In the genomic region with DNA sequence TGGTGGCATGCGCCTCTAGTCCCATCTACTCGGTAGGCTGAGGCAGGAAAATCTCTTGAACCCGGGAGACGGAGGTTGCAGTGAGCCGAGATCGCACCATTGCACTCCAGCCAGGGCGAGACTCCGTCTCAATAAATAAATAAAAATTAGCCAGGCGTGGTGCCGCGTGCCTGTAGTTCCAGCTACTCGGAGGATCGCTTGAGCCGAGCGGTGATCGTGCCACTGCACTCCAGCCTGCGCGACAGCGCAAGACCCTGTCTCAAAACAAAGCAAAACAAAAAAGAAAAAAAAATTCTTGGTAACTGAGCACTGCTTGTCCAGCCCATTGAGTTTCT, we compare ENCODE assay signal across 6 cellular contexts. TPM values are rescaled to one million over a fixed set of nuclear protein-coding genes. Genes with fewer than 3 reads are reported as not detected.
DNase-seq lines count a peak whose midpoint lies in the region; ATAC-seq and TF ChIP-seq lines count a peak whose summit lies in the region.

No MANE protein-coding gene starts in this region.

- H2BK120ac ChIP-seq in H9 (ENCODE audit: low read depth, low read length, poor library complexity, severe bottlenecking) = no peak overlapping the region

- WGBS in H9 (ENCODE audit: extremely low coverage, insufficient read length, low lambda C conversion rate) = no CpG with 5 or more reads among the region's 19 CpGs

- no peak overlapping the region for H2AFZ ChIP-seq in H9 (ENCODE audit: low read length)

- H2BK15ac ChIP-seq in H9 (ENCODE audit: low read depth, low read length) = no peak overlapping the region

- no peaks in the 10 kb centered on the region for H4K20me1 ChIP-seq in H9 (ENCODE audit: control insufficient read depth, insufficient read depth, insufficient read length)

- no peak overlapping the region for H2BK20ac ChIP-seq in H9 (ENCODE audit: low read depth, low read length, poor library complexity, severe bottlenecking)

- H2BK12ac ChIP-seq in H9 (ENCODE audit: insufficient read length, low read depth, low read length) = no peak overlapping the region

- no peak overlapping the region for H3T11ph ChIP-seq in H9 (ENCODE audit: low read length)

- H3K27ac Mint-ChIP-seq in H9 = peak overlapping the region in 1 of 3 experiments; percentile 93; a peak in 1 of 7 replicates
- no peak overlapping the region for H3K27ac Mint-ChIP-seq in neural crest cell (ENCODE audit: unreplicated experiment)

- TF ChIP-seq CTCF in H9 (conservative IDR thresholded peaks at IDR 0.05) (no peak), breast epithelium (IDR thresholded peaks at IDR 0.05) (no peak), neural crest cell (conservative IDR thresholded peaks at IDR 0.05) (no peak)

- no peaks in the 10 kb centered on the region for H3K27me3 ChIP-seq in H9 (ENCODE audit: insufficient read depth, low read length)
- no peaks in the 10 kb centered on the region for H3K27me3 ChIP-seq in breast epithelium

- H3K27me3 Mint-ChIP-seq in H9 (ENCODE audit: low read depth) (no peaks in the 10 kb centered on the region), neural crest cell (ENCODE audit: low read depth) (no peaks in the 10 kb centered on the region)

- H3K36me3 Mint-ChIP-seq in H9 (ENCODE audit: insufficient read depth in 1 of 3, low read depth in 3 of 3) = peaks cover 17 to 72% (median 61%) of the 10 kb centered on the region in 3 experiments; a peak in 6 of 7 replicates
- peaks cover 22% of the 10 kb centered on the region for H3K36me3 Mint-ChIP-seq in neural crest cell (ENCODE audit: low read depth)

- no peak overlapping the region for H4K5ac ChIP-seq in H9 (ENCODE audit: insufficient read length, low read depth, low read length)

- H3K14ac ChIP-seq in H9 (ENCODE audit: insufficient read depth, low read length) = no peak overlapping the region

- H4K8ac ChIP-seq in H9 (replicated peaks; ENCODE audit: insufficient read length, low read depth, low read length) = no peak overlapping the region

- H3K4me2 ChIP-seq in H9 (ENCODE audit: insufficient read depth, insufficient read length, low read length) = peak overlapping the region; percentile 93

- peak overlapping the region; percentile 97 for H3K4me3 Mint-ChIP-seq in H9
- peak overlapping the region; percentile 95 for H3K4me3 Mint-ChIP-seq in neural crest cell

- ATAC-seq in GM19035 (IDR thresholded peaks at IDR 0.05; ENCODE audit: unreplicated experiment) = no peak
- ATAC-seq in HG02798 (IDR thresholded peaks at IDR 0.05; ENCODE audit: poor library complexity, unreplicated experiment) = no peak
- no peak for ATAC-seq in HG02885 (IDR thresholded peaks at IDR 0.05; ENCODE audit: poor library complexity, unreplicated experiment)

- H2AK5ac ChIP-seq in H9 (ENCODE audit: insufficient read length, low read length) = no peak overlapping the region

- peaks cover 4% of the 10 kb centered on the region for H3K79me1 ChIP-seq in H9 (ENCODE audit: insufficient read depth, low read depth, low read length, poor library complexity, severe bottlenecking)

- H3K23me2 ChIP-seq in H9 (ENCODE audit: insufficient read length, low read depth, low read length, poor library complexity, severe bottlenecking) = peaks cover 5% of the 10 kb centered on the region

- no peak overlapping the region for H3K56ac ChIP-seq in H9 (ENCODE audit: insufficient read length, low read depth, low read length)

- H3K9me3 Mint-ChIP-seq in H9 (no peaks in the 10 kb centered on the region), neural crest cell (no peaks in the 10 kb centered on the region)

- no peak overlapping the region for H3K18ac ChIP-seq in H9 (ENCODE audit: insufficient read length, low read depth, low read length)

- no peak overlapping the region for H3K23ac ChIP-seq in H9 (ENCODE audit: insufficient read length, low read depth, low read length)

- H3K79me2 ChIP-seq in H9 (ENCODE audit: insufficient read depth, low read length) = no peaks in the 10 kb centered on the region

- H3K4me1 Mint-ChIP-seq in H9 (peaks cover 0 to 6% of the 10 kb centered on the region in 2 experiments; a peak in 2 of 4 replicates), neural crest cell (peaks cover 28% of the 10 kb centered on the region)

- intact Hi-C loops in breast epithelium (cut with DNase I; ENCODE audit: low total_unique reads) = no loop called here

- no peak overlapping the region for H2BK5ac ChIP-seq in H9 (ENCODE audit: insufficient read length, low read length)

- no peak overlapping the region for H3K27ac ChIP-seq in H9 (ENCODE audit: insufficient read length, low read depth, low read length)
- H3K27ac ChIP-seq in breast epithelium = peak overlapping the region; percentile 92 to 93

- DNase-seq in H9 (no peak), breast epithelium (ENCODE audit: low spot score in 2 of 2) (no peak), neural crest cell (ENCODE audit: low read depth, low spot score) (no peak)

- peak overlapping the region; percentile 86 to 89 (median 87) for H3K4me3 ChIP-seq in breast epithelium

- H4K91ac ChIP-seq in H9 (ENCODE audit: insufficient read length, low read depth, low read length) = no peak overlapping the region

- H3K4me1 ChIP-seq in H9 (ENCODE audit: insufficient read depth, low read length) = no peaks in the 10 kb centered on the region
- H3K4me1 ChIP-seq in breast epithelium = peaks cover 0 to 9% of the 10 kb centered on the region in 2 donors

- peaks cover 12% of the 10 kb centered on the region for H3K36me3 ChIP-seq in breast epithelium

- H3K9me3 ChIP-seq in H9 (ENCODE audit: control insufficient read depth, low read depth, low read length) (no peaks in the 10 kb centered on the region), breast epithelium (no peaks in the 10 kb centered on the region)

- no peak for TF ChIP-seq POLR2A in breast epithelium (IDR thresholded peaks at IDR 0.05)

- no peak overlapping the region for H3K4ac ChIP-seq in H9 (ENCODE audit: low read depth, low read length)

- H3K9ac ChIP-seq in H9 (ENCODE audit: extremely low read depth, insufficient read length, low read length) = no peak overlapping the region

RNA-seq across cellular contexts. Expression of a gene that starts 0.7 kb away (rescaled TPM):
- total RNA-seq in H9 (2021) = 24.7 and 26.6 TPM in 2 replicates
- 10 to 100 TPM; 20.0 to 25.6 (median 25.3) TPM for total RNA-seq in breast epithelium
- total RNA-seq in neural crest cell = 23.6 and 24.0 TPM in 2 replicates

RNA-seq across cellular contexts. Expression of a gene that starts 9.4 kb away (rescaled TPM):
- 2.3 and 2.4 TPM in 2 replicates for total RNA-seq in H9 (2021)
- total RNA-seq in breast epithelium = 1 to 10 TPM in 2 of 3 donors, under 1 TPM in 1; 0.88 to 2.6 (median 1.4) TPM
- 4.2 and 4.6 TPM in 2 replicates for total RNA-seq in neural crest cell

RNA-seq across cellular contexts. Expression of a gene that starts 16.4 kb away (rescaled TPM):
- total RNA-seq in H9 (2021) (75.2 and 79.3 TPM in 2 replicates), breast epithelium (100 to 1,000 TPM; 113 to 146 (median 138) TPM), neural crest cell (80.0 and 87.3 TPM in 2 replicates)

RNA-seq across cellular contexts. Expression of a gene that starts 16.6 kb away (rescaled TPM):
- total RNA-seq in H9 (2021) = 84.9 and 86.6 TPM in 2 replicates
- 10 to 100 TPM; 60.0 to 68.2 (median 67.8) TPM for total RNA-seq in breast epithelium
- total RNA-seq in neural crest cell = 62.7 and 69.7 TPM in 2 replicates

RNA-seq across cellular contexts. Expression of a gene that starts 24.7 kb away (rescaled TPM):
- total RNA-seq in H9 (2021) (37.3 and 39.3 TPM in 2 replicates), breast epithelium (10 to 100 TPM; 23.0 to 45.4 (median 34.1) TPM), neural crest cell (25.2 and 27.4 TPM in 2 replicates)
